8 cellular contexts compared by ENCODE assay signal in the genomic region with DNA sequence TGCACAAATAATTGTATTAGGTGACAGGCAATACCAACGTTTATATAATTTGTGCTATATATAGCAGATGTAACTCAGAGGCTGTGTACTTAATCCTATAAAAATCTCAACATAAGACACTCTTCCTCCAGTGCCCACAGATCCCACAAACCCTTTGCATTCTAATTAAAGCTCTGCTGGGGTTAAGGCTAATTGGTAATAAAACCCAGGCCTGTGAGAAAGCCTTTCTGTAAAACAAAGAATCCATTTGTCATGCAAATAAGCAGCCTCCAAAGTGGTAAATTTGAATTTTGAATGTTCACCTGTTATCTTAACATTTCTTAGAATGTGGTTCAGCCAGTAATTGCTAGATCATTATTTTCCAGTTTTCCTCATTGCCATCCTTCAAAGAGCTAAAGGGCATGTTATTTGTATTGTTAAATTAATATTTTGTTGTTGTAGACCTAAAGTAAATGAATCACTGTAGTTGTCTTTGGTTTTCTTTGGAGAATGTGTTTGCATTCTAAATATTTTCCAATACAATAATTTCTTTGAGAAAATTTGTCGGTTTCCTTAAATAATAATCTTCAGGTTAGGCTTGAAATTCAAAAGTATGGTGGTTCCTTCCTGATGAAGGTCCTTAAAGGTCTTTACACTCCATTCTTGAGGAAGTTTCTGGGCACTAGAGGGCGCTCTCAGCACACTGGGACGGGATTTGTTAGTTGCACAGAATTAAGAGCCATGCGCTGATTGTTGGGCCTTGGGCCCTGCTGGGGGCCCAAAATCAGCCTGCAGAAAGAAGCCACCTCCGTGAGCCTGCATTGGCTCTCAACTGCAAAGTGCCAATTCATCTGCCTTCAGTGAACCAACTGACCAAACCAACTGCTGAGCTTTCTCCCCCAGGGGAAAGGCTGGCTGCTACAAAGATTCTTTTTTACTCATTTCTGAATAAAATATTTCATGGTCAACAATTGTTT. TPM values are rescaled to one million over a fixed set of nuclear protein-coding genes. Genes with fewer than 3 reads are reported as not detected.
DNase-seq lines count a peak whose midpoint lies in the region; ATAC-seq and TF ChIP-seq lines count a peak whose summit lies in the region.

No MANE protein-coding gene starts in this region.

- H3K27ac Mint-ChIP-seq in naive thymus-derived CD4-positive, alpha-beta T cell, result peak overlapping the region in 4 of 9 donors; percentile 6 to 44 (median 20)

- peaks cover 13 to 35% (median 24%) of the 10 kb centered on the region in 7 donors for H3K4me1 Mint-ChIP-seq in naive thymus-derived CD4-positive, alpha-beta T cell

- H3K4me1 ChIP-seq in Karpas-422 (ENCODE audit: low read length), result peaks cover 33% of the 10 kb centered on the region
- peaks cover 11% of the 10 kb centered on the region for H3K4me1 ChIP-seq in fibroblast of lung (ENCODE audit: control insufficient read depth, extremely low read depth, insufficient read depth, low read length)
- peaks cover 14% of the 10 kb centered on the region in 2 donors for H3K4me1 ChIP-seq in naive thymus-derived CD4-positive, alpha-beta T cell (ENCODE audit: control insufficient read depth in 2 of 2, insufficient read depth in 2 of 2, low read length in 2 of 2)

- H3K27me3 ChIP-seq in Karpas-422 (ENCODE audit: low read length) (no peaks in the 10 kb centered on the region), fibroblast of lung (ENCODE audit: control insufficient read depth, insufficient read depth, low read length) (no peaks in the 10 kb centered on the region)
- no peaks in the 10 kb centered on the region for H3K27me3 ChIP-seq in naive thymus-derived CD4-positive, alpha-beta T cell (ENCODE audit: control insufficient read depth in 2 of 2, insufficient read depth in 2 of 2, low read length in 2 of 2)

- H3K27ac ChIP-seq in Karpas-422 (ENCODE audit: low read length), result peak overlapping the region; percentile 66
- no peak overlapping the region for H3K27ac ChIP-seq in fibroblast of lung (ENCODE audit: insufficient read depth, low read length)
- H3K27ac ChIP-seq in naive thymus-derived CD4-positive, alpha-beta T cell (ENCODE audit: low read depth, low read length), result no peak overlapping the region

- POLR2A ChIA-PET in naive thymus-derived CD4-positive, alpha-beta T cell (lab: Charles Lee), result interaction anchor here (1.0 to 2.1 kb wide), 4 partner anchors 46 to 437 kb away, joined by 3 to 12 read pairs (median 6); a partner anchor contains a TSS

- CTCF ChIA-PET in naive thymus-derived CD4-positive, alpha-beta T cell (lab: Charles Lee), result interaction anchor here (0.6 to 3.7 kb wide), 16 partner anchors 8 to 787 kb away, joined by 3 to 36 read pairs (median 4); a partner anchor contains a TSS

- H4K20me1 ChIP-seq in Karpas-422 (ENCODE audit: insufficient read depth, low read depth, low read length), result no peaks in the 10 kb centered on the region
- H4K20me1 ChIP-seq in fibroblast of lung (ENCODE audit: control insufficient read depth, extremely low read depth, insufficient read depth, low read length), result no peaks in the 10 kb centered on the region

- DNase-seq in AG10803 (ENCODE audit: low read depth) (peak; percentile 84), Karpas-422 (peak; percentile 98), OCI-M2 (lab: John Stamatoyannopoulos, UW; ENCODE audit: unreplicated experiment) (peak; percentile 45), activated T-cell treated with anti-CD3 and anti-CD28 coated beads for 4 hours (peak; percentile 90), fibroblast of lung (ENCODE audit: low read depth in 2 of 2) (peak; percentile 78 to 93)
- peak; percentile 67 to 85 (median 81) for DNase-seq in naive thymus-derived CD4-positive, alpha-beta T cell
- peak; percentile 67 to 82 for DNase-seq in stimulated activated CD8-positive, alpha-beta memory T cell treated with anti-CD3 and anti-CD28 coated beads, Interleukin-7, amount 100 ng/mL, for 4 hours (ENCODE audit: low read depth in 2 of 2)

- no peaks in the 10 kb centered on the region for H3K36me3 Mint-ChIP-seq in naive thymus-derived CD4-positive, alpha-beta T cell

- no peak overlapping the region for H2AFZ ChIP-seq in Karpas-422 (ENCODE audit: low read length)
- no peak overlapping the region for H2AFZ ChIP-seq in fibroblast of lung (ENCODE audit: low read length)

- intact Hi-C loops in naive thymus-derived CD4-positive, alpha-beta T cell (cut with micrococcal nuclease), result loop anchor here (1.0 to 10.0 kb wide), 20 partner anchors 45 to 1650 kb away; a partner anchor contains a TSS

- H3K9me3 ChIP-seq in Karpas-422 (ENCODE audit: low read length) (no peaks in the 10 kb centered on the region), fibroblast of lung (ENCODE audit: control insufficient read depth, insufficient read depth, low read depth, low read length) (no peaks in the 10 kb centered on the region)
- no peaks in the 10 kb centered on the region for H3K9me3 ChIP-seq in naive thymus-derived CD4-positive, alpha-beta T cell (ENCODE audit: control insufficient read depth in 2 of 3, low read length in 3 of 3)

- H3K4me3 Mint-ChIP-seq in naive thymus-derived CD4-positive, alpha-beta T cell, result peak overlapping the region in 2 of 10 donors; percentile 45 to 56

- TF ChIP-seq CTCF in AG10803 (conservative IDR thresholded peaks at IDR 0.05; ENCODE audit: low read length) (peak; percentile 94), fibroblast of lung (conservative IDR thresholded peaks at IDR 0.05 in 1 of 2, IDR thresholded peaks at IDR 0.05 in 1 of 2; ENCODE audit: low read depth in 1 of 2, low read length in 2 of 2) (peak; percentile 86 to 93)

- no peaks in the 10 kb centered on the region for H3K9me3 Mint-ChIP-seq in naive thymus-derived CD4-positive, alpha-beta T cell

- 0 out of 2 replicates have a peak overlapping the region, but pooled peaks have one; percentile 19 for H3K9ac ChIP-seq in Karpas-422 (ENCODE audit: low read length)
- no peak overlapping the region for H3K9ac ChIP-seq in fibroblast of lung (ENCODE audit: insufficient read depth, low read length)

- no peaks in the 10 kb centered on the region for H3K27me3 Mint-ChIP-seq in naive thymus-derived CD4-positive, alpha-beta T cell

- H3K9me2 ChIP-seq in Karpas-422 (replicated peaks; ENCODE audit: insufficient read depth, low read length), result no peaks in the 10 kb centered on the region

- no peaks in the 10 kb centered on the region for H3K36me3 ChIP-seq in Karpas-422 (ENCODE audit: insufficient read depth, low read length)
- no peaks in the 10 kb centered on the region for H3K36me3 ChIP-seq in fibroblast of lung (ENCODE audit: control insufficient read depth, insufficient read depth, low read length)
- H3K36me3 ChIP-seq in naive thymus-derived CD4-positive, alpha-beta T cell (ENCODE audit: control insufficient read depth in 2 of 3, insufficient read depth in 3 of 3, low read length in 3 of 3), result no peaks in the 10 kb centered on the region

- H3K79me2 ChIP-seq in Karpas-422 (ENCODE audit: low read length) (no peaks in the 10 kb centered on the region), fibroblast of lung (ENCODE audit: control insufficient read depth, insufficient read depth, low read length) (no peaks in the 10 kb centered on the region)

- ATAC-seq in GM19372 (IDR thresholded peaks at IDR 0.05; ENCODE audit: low read depth, unreplicated experiment), result peak; percentile 61
- ATAC-seq in naive thymus-derived CD4-positive, alpha-beta T cell, result peak; percentile 86

- H3K4me2 ChIP-seq in Karpas-422 (ENCODE audit: low read depth, low read length, poor library complexity, severe bottlenecking), result peak overlapping the region; percentile 64
- H3K4me2 ChIP-seq in fibroblast of lung (ENCODE audit: extremely low read depth, insufficient read depth, low read length), result peak overlapping the region; percentile 97

- H3K4me3 ChIP-seq in AG10803 (ENCODE audit: low read length), result no peak overlapping the region
- H3K4me3 ChIP-seq in Karpas-422 (ENCODE audit: low read length), result peak overlapping the region; percentile 40; the same call in 1 of the 2 replicates
- peak overlapping the region in 2 of 4 experiments; percentile 1 to 41 for H3K4me3 ChIP-seq in fibroblast of lung (replicated peaks in 1 of 4; ENCODE audit: control extremely low read depth in 1 of 4, insufficient read depth in 1 of 4, low read depth in 3 of 4, low read length in 4 of 4)
- H3K4me3 ChIP-seq in naive thymus-derived CD4-positive, alpha-beta T cell (ENCODE audit: low read length), result no peak overlapping the region

RNA-seq across cellular contexts. Expression of a gene that starts 46.1 kb away (rescaled TPM):
- total RNA-seq in Karpas-422 (2014; rRNA removed; shearing (Covaris generic); ENCODE audit: low replicate concordance), result 107 and 232 TPM in 2 replicates
- 138 and 183 TPM in 2 replicates for total RNA-seq in fibroblast of lung
- 307 and 384 TPM in 2 replicates for polyA plus RNA-seq in fibroblast of lung
- polyA plus RNA-seq in fibroblast of lung (2012), result 258 and 298 TPM in 2 replicates
- polyA minus RNA-seq in fibroblast of lung (ENCODE audit: low replicate concordance), result 127 and 154 TPM in 2 replicates
- total RNA-seq in naive thymus-derived CD4-positive, alpha-beta T cell, result 100 to 1,000 TPM in 2 of 5 experiments, 10 to 100 TPM in 3; 84.8 to 117 (median 95.0) TPM
- polyA plus RNA-seq in naive thymus-derived CD4-positive, alpha-beta T cell, result 100 to 1,000 TPM; 148 to 150 TPM

Comparison
In these comparisons a context has a peak if more than half of its experiments do, and no peak if none do; other contexts are left out.
1. DNase-seq: peak in every context shown above with its lines; median percentile 98 in Karpas-422; 90 in activated T-cell treated with anti-CD3 and anti-CD28 coated beads for 4 hours; 86 in fibroblast of lung; 84 in AG10803; 81 in naive thymus-derived CD4-positive, alpha-beta T cell; 74 in stimulated activated CD8-positive, alpha-beta memory T cell treated with anti-CD3 and anti-CD28 coated beads, Interleukin-7, amount 100 ng/mL, for 4 hours; 45 in OCI-M2.